ENCODE assay signal across 9 cellular contexts in genomic region chr12:56909403-56909802, GRCh38. TPM values are rescaled to one million over a fixed set of nuclear protein-coding genes. Genes with fewer than 3 reads are reported as not detected.
"Had no signal": no experiment of that assay in that cellular context is flagged by ENCODE, and none has a peak within 500 bp of the region (broad histone marks: within the 10 kb centered on the region; RNA-seq: fewer than 3 reads in every experiment).

No MANE protein-coding gene starts in this region.

RNA-seq across cellular contexts. Expression of gene SDR9C7, which starts 24.8 kb away (rescaled TPM):
- total RNA-seq: stomach, subcutaneous adipose tissue, thyroid gland, tibial nerve, transverse colon, upper lobe of left lung, upper lobe of right lung, ureter, urinary bladder had no signal
